ENCODE assay signal across 19 cellular contexts in genomic region chr9:103681435-103681834, GRCh38.
DNase-seq lines count a peak whose midpoint lies in the region; ATAC-seq and TF ChIP-seq lines count a peak whose summit lies in the region.
"Had no signal": no experiment of that assay in that cellular context is flagged by ENCODE, and none has a peak within 500 bp of the region (broad histone marks: within the 10 kb centered on the region; RNA-seq: fewer than 3 reads in every experiment).

No MANE protein-coding gene starts in this region.

- TF ChIP-seq CTCF in WERI-Rb-1 (IDR thresholded peaks at IDR 0.05; ENCODE audit: low read depth, low read length) (no peak), heart right ventricle (IDR thresholded peaks at IDR 0.05) (no peak)

- intact Hi-C loops in heart right ventricle (cut with DNase I): loop anchor here in 1 of 10 donors (10.0 kb wide), 1 partner anchor 57 kb away; no protein-coding TSS in a partner anchor

- ATAC-seq in heart right ventricle (no peak), HG02588 (IDR thresholded peaks at IDR 0.05; ENCODE audit: unreplicated experiment) (no peak)
- ATAC-seq: CD8-positive, alpha-beta T cell; GM12878; GM23338 had no signal

- H3K4me1 ChIP-seq in heart right ventricle: no peaks in the 10 kb centered on the region
- H3K4me1 ChIP-seq: BLaER1, Caco-2 had no signal

- WGBS in heart right ventricle, 2 donors: 57 to 66% methylated on average over 6 of the region's 6 CpGs

- H3K9me3 ChIP-seq in WERI-Rb-1 (ENCODE audit: severe bottlenecking): no peaks in the 10 kb centered on the region
- H3K9me3 ChIP-seq in heart right ventricle: no peaks in the 10 kb centered on the region
- H3K9me3 ChIP-seq: BLaER1, Caco-2 had no signal

- H3K27ac ChIP-seq in WERI-Rb-1: no peak overlapping the region; the same call in 1 of the 2 replicates
- H3K27ac ChIP-seq in heart right ventricle: no peak overlapping the region
- H3K27ac ChIP-seq: BLaER1, C4-2B had no signal

- DNase-seq in GDM1 (lab: John Stamatoyannopoulos, UW) (peak; percentile 2), HT1080 (ENCODE audit: low read depth) (peak; percentile 3), NOMO-1 (lab: John Stamatoyannopoulos, UW; ENCODE audit: unreplicated experiment in 2 of 2) (peak; percentile 6 to 10), WERI-Rb-1 (peak; percentile 21), islet precursor cell (no peak), heart right ventricle (no peak), cortex of kidney (lab: John Stamatoyannopoulos, UW) (no peak)
- DNase-seq: Caco-2; CD4-positive, CD25-positive, alpha-beta regulatory T cell; CD8-positive, alpha-beta T cell; DMS153; DND-41; H7; HCEC 1CT had no signal

- H3K4me3 ChIP-seq in WERI-Rb-1 (ENCODE audit: low read depth, low read length) (no peak overlapping the region), heart right ventricle (no peak overlapping the region)
- H3K4me3 ChIP-seq: BLaER1, GM12878, GM23338 had no signal

- H3K27me3 ChIP-seq in WERI-Rb-1 (ENCODE audit: insufficient read depth, low read depth, severe bottlenecking): no peaks in the 10 kb centered on the region
- no peaks in the 10 kb centered on the region for H3K27me3 ChIP-seq in heart right ventricle
- H3K27me3 ChIP-seq: BLaER1 had no signal

- H3K36me3 ChIP-seq in WERI-Rb-1 (no peaks in the 10 kb centered on the region), heart right ventricle (no peaks in the 10 kb centered on the region)
- H3K36me3 ChIP-seq: BLaER1 had no signal

Comparison
In these comparisons a context has a peak if more than half of its experiments do, and no peak if none do; other contexts are left out.
1. DNase-seq: peak in GDM1 (single experiment), HT1080 (single experiment), NOMO-1 (2 of 2) and WERI-Rb-1 (single experiment); none in islet precursor cell (single experiment), heart right ventricle (0 of 2) and cortex of kidney (single experiment).